Comparison of ENCODE assay signal across 1 cellular context in the genomic region with DNA sequence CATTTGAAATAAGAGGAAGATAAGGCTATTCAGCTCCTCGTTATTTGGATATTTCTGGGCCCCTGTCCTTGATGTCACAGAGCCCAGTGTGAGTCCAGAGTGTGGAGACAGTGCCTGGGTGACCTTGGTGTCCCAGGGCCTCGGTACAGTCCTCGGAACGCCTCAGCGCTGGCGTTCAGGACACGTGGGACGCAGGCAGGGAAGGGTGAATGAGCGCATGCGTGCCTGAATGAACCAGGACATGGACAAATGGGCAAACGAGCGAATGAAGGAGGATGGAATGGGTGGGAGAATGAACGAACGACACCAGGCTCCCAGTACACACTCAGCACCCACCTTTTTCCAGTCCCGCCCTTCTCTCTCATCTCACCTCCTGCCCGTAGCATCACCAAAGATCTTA.
TF ChIP-seq lines count a peak whose summit lies in the region.

No MANE protein-coding gene starts in this region.

TF ChIP-seq in GM23338, 12 proteins besides CTCF, POLR2A, EP300 and RAD21:
- TF ChIP-seq ZNF331 (CRISPR knock-in tag; IDR thresholded peaks at IDR 0.05; ENCODE audit: low read depth) (no peak), CREB1 (CRISPR knock-in tag; IDR thresholded peaks at IDR 0.05; ENCODE audit: low read depth) (no peak), NANOG (IDR thresholded peaks at IDR 0.05; ENCODE audit: borderline replicate concordance) (no peak)
- TF ChIP-seq, protein P1, sequence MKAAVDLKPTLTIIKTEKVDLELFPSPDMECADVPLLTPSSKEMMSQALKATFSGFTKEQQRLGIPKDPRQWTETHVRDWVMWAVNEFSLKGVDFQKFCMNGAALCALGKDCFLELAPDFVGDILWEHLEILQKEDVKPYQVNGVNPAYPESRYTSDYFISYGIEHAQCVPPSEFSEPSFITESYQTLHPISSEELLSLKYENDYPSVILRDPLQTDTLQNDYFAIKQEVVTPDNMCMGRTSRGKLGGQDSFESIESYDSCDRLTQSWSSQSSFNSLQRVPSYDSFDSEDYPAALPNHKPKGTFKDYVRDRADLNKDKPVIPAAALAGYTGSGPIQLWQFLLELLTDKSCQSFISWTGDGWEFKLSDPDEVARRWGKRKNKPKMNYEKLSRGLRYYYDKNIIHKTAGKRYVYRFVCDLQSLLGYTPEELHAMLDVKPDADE (IDR thresholded peaks at IDR 0.05), result no peak
